ENCODE assay signal across 13 cellular contexts in genomic region chr2:221896505-221897151, GRCh38.
A peak's percentile ranks its signal among the peaks of the same experiment; 100 is the strongest.
DNase-seq lines count a peak whose midpoint lies in the region; ATAC-seq and TF ChIP-seq lines count a peak whose summit lies in the region.
"Had no signal": no experiment of that assay in that cellular context is flagged by ENCODE, and none has a peak within 500 bp of the region (broad histone marks: within the 10 kb centered on the region; RNA-seq: fewer than 3 reads in every experiment).

No MANE protein-coding gene starts in this region.

- POLR2A ChIA-PET in CD8-positive, alpha-beta T cell (lab: Charles Lee): no interaction called here

- H3K4me3 Mint-ChIP-seq in CD8-positive, alpha-beta T cell: no peak overlapping the region

- CTCF ChIA-PET in CD8-positive, alpha-beta T cell (lab: Charles Lee): interaction anchor here (0.6 kb wide), 1 partner anchor 1485 kb away, joined by 3 read pairs; no protein-coding TSS in a partner anchor

- H3K4me1 ChIP-seq in mucosa of descending colon (ENCODE audit: low read depth): no peaks in the 10 kb centered on the region
- H3K4me1 ChIP-seq in CD8-positive, alpha-beta T cell (ENCODE audit: insufficient read depth, low read length): no peaks in the 10 kb centered on the region
- no peaks in the 10 kb centered on the region for H3K4me1 ChIP-seq in effector memory CD4-positive, alpha-beta T cell (ENCODE audit: control insufficient read depth, insufficient read depth, low read length, poor library complexity, severe bottlenecking)

- peaks cover 2% of the 10 kb centered on the region for H3K9me3 Mint-ChIP-seq in CD8-positive, alpha-beta T cell

- no peaks in the 10 kb centered on the region for H3K36me3 Mint-ChIP-seq in CD8-positive, alpha-beta T cell

- peak overlapping the region; percentile 46 for H3K27ac ChIP-seq in caudate nucleus (ENCODE audit: low read depth, low read length)
- peak overlapping the region; percentile 61 for H3K27ac ChIP-seq in temporal lobe (ENCODE audit: low read depth, low read length)
- no peak overlapping the region for H3K27ac ChIP-seq in CD8-positive, alpha-beta T cell (ENCODE audit: low read depth, low read length)
- no peak overlapping the region for H3K27ac ChIP-seq in effector memory CD4-positive, alpha-beta T cell (ENCODE audit: insufficient read depth, low read length, poor library complexity, severe bottlenecking)

- no peaks in the 10 kb centered on the region for H3K9me3 ChIP-seq in mucosa of descending colon
- H3K9me3 ChIP-seq in CD8-positive, alpha-beta T cell (ENCODE audit: low read length): no peaks in the 10 kb centered on the region
- no peaks in the 10 kb centered on the region for H3K9me3 ChIP-seq in effector memory CD4-positive, alpha-beta T cell (ENCODE audit: control insufficient read depth, low read length)

- H3K27me3 Mint-ChIP-seq in CD8-positive, alpha-beta T cell (ENCODE audit: low read depth): no peaks in the 10 kb centered on the region

- no peaks in the 10 kb centered on the region for H3K27me3 ChIP-seq in CD8-positive, alpha-beta T cell (ENCODE audit: insufficient read depth, low read length)
- H3K27me3 ChIP-seq in effector memory CD4-positive, alpha-beta T cell (replicated peaks; ENCODE audit: control insufficient read depth, insufficient read depth, low read length, poor library complexity, severe bottlenecking): no peaks in the 10 kb centered on the region

- intact Hi-C loops in mucosa of descending colon (cut with DNase I, micrococcal nuclease): no loop called here
- intact Hi-C loops in CD8-positive, alpha-beta T cell (cut with DNase I, micrococcal nuclease): no loop called here

- H3K36me3 ChIP-seq in mucosa of descending colon (ENCODE audit: low read depth): no peaks in the 10 kb centered on the region
- H3K36me3 ChIP-seq in CD8-positive, alpha-beta T cell (ENCODE audit: insufficient read depth, low read length): no peaks in the 10 kb centered on the region
- H3K36me3 ChIP-seq in effector memory CD4-positive, alpha-beta T cell (ENCODE audit: control insufficient read depth, insufficient read depth, low read length): no peaks in the 10 kb centered on the region

- no peaks in the 10 kb centered on the region for H3K4me1 Mint-ChIP-seq in CD8-positive, alpha-beta T cell (ENCODE audit: low read depth)

- no peak overlapping the region for H3K4me3 ChIP-seq in mucosa of descending colon
- no peak overlapping the region for H3K4me3 ChIP-seq in CD8-positive, alpha-beta T cell (ENCODE audit: low read depth, low read length)
- no peak overlapping the region for H3K4me3 ChIP-seq in effector memory CD4-positive, alpha-beta T cell (ENCODE audit: insufficient read depth, low read depth, low read length, poor library complexity, severe bottlenecking)

- no peak overlapping the region for H3K27ac Mint-ChIP-seq in CD8-positive, alpha-beta T cell

- no peak for ATAC-seq in mucosa of descending colon
- no peak for ATAC-seq in CD8-positive, alpha-beta T cell

- DNase-seq in NCI-H187 (lab: John Stamatoyannopoulos, UW): peak; percentile 24 to 53
- DNase-seq in caudate nucleus (lab: John Stamatoyannopoulos, UW): peak in 33 of 61 donors; percentile 1 to 80 (median 17)
- DNase-seq in kidney tubule cell (ENCODE audit: low spot score): peak; percentile 78
- DNase-seq in mucosa of descending colon: no peak
- DNase-seq in AG08395 (ENCODE audit: low spot score): no peak
- DNase-seq in CD8-positive, alpha-beta T cell: no peak
- DNase-seq in effector memory CD4-positive, alpha-beta T cell: no peak
- DNase-seq: activated CD4-positive, alpha-beta T cell treated with anti-CD3 and anti-CD28 coated beads for 1 hour; GDM1; MM.1S; OCI-M1; retina had no signal

- TF ChIP-seq CTCF in mucosa of descending colon (IDR thresholded peaks at IDR 0.05): no peak
- TF ChIP-seq CTCF in CD8-positive, alpha-beta T cell (IDR thresholded peaks at IDR 0.05): no peak

Comparison
In these comparisons a context has a peak if more than half of its experiments do, and no peak if none do; other contexts are left out.
1. DNase-seq: peak in NCI-H187 (2 of 2), caudate nucleus (33 of 61) and kidney tubule cell (single experiment); none in mucosa of descending colon (0 of 3), AG08395 (single experiment), CD8-positive, alpha-beta T cell (0 of 7) and effector memory CD4-positive, alpha-beta T cell (0 of 3).
2. H3K27ac ChIP-seq: peak in caudate nucleus (single experiment) and temporal lobe (single experiment); none in CD8-positive, alpha-beta T cell (single experiment) and effector memory CD4-positive, alpha-beta T cell (single experiment).